1 cellular context compared by ENCODE assay signal in the genomic region with DNA sequence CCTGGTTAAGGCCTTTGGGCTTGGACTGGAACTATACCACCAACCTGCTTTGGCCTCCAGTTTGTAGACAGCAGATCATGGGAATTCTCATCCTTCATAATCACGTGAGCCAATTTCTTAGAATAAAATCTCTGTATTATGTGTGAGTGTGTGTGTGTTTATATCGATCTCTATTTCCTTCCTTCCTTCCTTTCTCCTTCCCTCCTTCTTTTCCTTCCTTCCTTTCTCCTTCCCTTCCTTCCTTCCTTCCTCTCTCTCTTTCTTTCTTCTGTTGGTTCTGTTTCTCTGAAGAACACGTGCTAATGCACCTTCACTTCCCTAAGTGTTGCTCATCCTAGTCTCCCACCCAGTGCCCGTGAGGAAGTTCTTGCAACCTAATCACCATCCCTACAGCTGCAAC.
TF ChIP-seq lines count a peak whose summit lies in the region.

No MANE protein-coding gene starts in this region.

TF ChIP-seq in HepG2, 621 proteins besides CTCF, POLR2A, EP300 and RAD21:
- TF ChIP-seq FOXK2 (IDR thresholded peaks at IDR 0.05) (peak; percentile 17; the same call in 1 of the 2 replicates), ZNF772 (CRISPR knock-in tag; IDR thresholded peaks at IDR 0.05) (no peak)
